ENCODE assay signal across 8 cellular contexts in the genomic region with DNA sequence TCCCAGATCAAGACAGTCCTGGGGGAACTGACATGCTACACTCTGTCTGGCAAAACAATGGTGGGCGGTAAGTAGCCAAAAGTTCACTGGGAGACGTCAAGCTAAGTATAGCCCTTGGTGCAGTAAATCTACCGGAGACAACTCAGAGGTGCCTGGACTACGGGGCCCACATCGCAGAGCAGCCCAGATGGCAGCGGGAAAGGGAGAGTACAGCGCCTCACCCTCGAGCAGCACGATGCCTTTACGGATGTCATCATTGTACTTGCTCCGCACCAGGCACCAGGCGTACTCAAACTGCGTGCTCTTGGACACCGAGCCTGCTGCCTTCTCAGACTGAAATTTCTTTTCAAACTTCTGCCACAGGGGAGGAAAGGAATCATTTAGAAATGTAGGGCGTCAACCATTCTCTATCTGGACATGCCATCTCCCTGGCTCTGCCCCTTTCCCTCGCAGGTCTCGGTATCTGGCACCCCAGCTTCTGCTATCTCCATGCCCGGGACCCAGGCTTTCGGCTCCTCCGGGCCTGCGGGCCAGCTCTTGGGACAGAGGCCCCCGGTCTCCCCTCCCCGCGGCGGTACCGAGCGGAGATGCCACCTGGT. TPM values are rescaled to one million over a fixed set of nuclear protein-coding genes. Genes with fewer than 3 reads are reported as not detected.
DNase-seq lines count a peak whose midpoint lies in the region; ATAC-seq and TF ChIP-seq lines count a peak whose summit lies in the region.

No MANE protein-coding gene starts in this region.

- H3K27ac Mint-ChIP-seq in activated CD4-positive, alpha-beta memory T cell treated with anti-CD3 and anti-CD28 coated beads for 36 hours: peak overlapping the region; percentile 92
- H3K27ac Mint-ChIP-seq in glutamatergic neuron (ENCODE audit: unreplicated experiment) (peak overlapping the region; percentile 57), progenitor cell of endocrine pancreas (peak overlapping the region; percentile 56)

- no peaks in the 10 kb centered on the region for H3K27me3 Mint-ChIP-seq in activated CD4-positive, alpha-beta memory T cell treated with anti-CD3 and anti-CD28 coated beads for 36 hours
- peaks cover 5% of the 10 kb centered on the region for H3K27me3 Mint-ChIP-seq in glutamatergic neuron (ENCODE audit: unreplicated experiment)
- H3K27me3 Mint-ChIP-seq in progenitor cell of endocrine pancreas: no peaks in the 10 kb centered on the region

- CTCF ChIA-PET in activated CD4-positive, alpha-beta memory T cell treated with anti-CD3 and anti-CD28 coated beads for 36 hours (lab: Charles Lee): interaction anchor here (0.7 to 3.7 kb wide), 22 partner anchors 10 to 369 kb away, joined by 3 to 62 read pairs (median 4); partner anchors contain the start of genes PLOD3, SRRT, TRIM56 and ZNHIT1

- intact Hi-C loops in activated CD4-positive, alpha-beta memory T cell treated with anti-CD3 and anti-CD28 coated beads for 36 hours (cut with micrococcal nuclease): loop anchor here (1.0 to 2.0 kb wide), 4 partner anchors 8 to 79 kb away; partner anchors contain the start of genes VGF and ZNHIT1

- H3K9me3 Mint-ChIP-seq in activated CD4-positive, alpha-beta memory T cell treated with anti-CD3 and anti-CD28 coated beads for 36 hours: no peaks in the 10 kb centered on the region
- peaks cover 5% of the 10 kb centered on the region for H3K9me3 Mint-ChIP-seq in glutamatergic neuron (ENCODE audit: unreplicated experiment)
- H3K9me3 Mint-ChIP-seq in progenitor cell of endocrine pancreas (ENCODE audit: low read depth): no peaks in the 10 kb centered on the region

- peaks cover 22% of the 10 kb centered on the region for H3K4me1 Mint-ChIP-seq in activated CD4-positive, alpha-beta memory T cell treated with anti-CD3 and anti-CD28 coated beads for 36 hours (ENCODE audit: low read depth)
- H3K4me1 Mint-ChIP-seq in glutamatergic neuron (ENCODE audit: low read depth, unreplicated experiment) (peaks cover 6% of the 10 kb centered on the region), progenitor cell of endocrine pancreas (ENCODE audit: low read depth) (peaks cover 12% of the 10 kb centered on the region)

- H3K4me3 ChIP-seq in AG10803 (ENCODE audit: low read length): peak overlapping the region; percentile 100

- H3K36me3 Mint-ChIP-seq in activated CD4-positive, alpha-beta memory T cell treated with anti-CD3 and anti-CD28 coated beads for 36 hours: peaks cover 22% of the 10 kb centered on the region
- H3K36me3 Mint-ChIP-seq in glutamatergic neuron (ENCODE audit: unreplicated experiment) (no peaks in the 10 kb centered on the region), progenitor cell of endocrine pancreas (ENCODE audit: insufficient read depth) (peaks cover 7% of the 10 kb centered on the region)

- POLR2A ChIA-PET in activated CD4-positive, alpha-beta memory T cell treated with anti-CD3 and anti-CD28 coated beads for 36 hours (lab: Charles Lee): interaction anchor here (0.7 to 2.0 kb wide), 7 partner anchors 8 to 354 kb away, joined by 3 to 26 read pairs (median 3); partner anchors contain the start of genes PLOD3, UFSP1 and ZNHIT1

- ATAC-seq in GM21367 (IDR thresholded peaks at IDR 0.05; ENCODE audit: unreplicated experiment) (peak; percentile 53), HG03378 (IDR thresholded peaks at IDR 0.05; ENCODE audit: unreplicated experiment) (no peak)

- H3K4me3 Mint-ChIP-seq in activated CD4-positive, alpha-beta memory T cell treated with anti-CD3 and anti-CD28 coated beads for 36 hours: peak overlapping the region; percentile 95
- peak overlapping the region; percentile 98 for H3K4me3 Mint-ChIP-seq in glutamatergic neuron (ENCODE audit: unreplicated experiment)
- peak overlapping the region; percentile 97 for H3K4me3 Mint-ChIP-seq in progenitor cell of endocrine pancreas (ENCODE audit: low read depth)

- DNase-seq in AG10803 (ENCODE audit: low read depth) (peak; percentile 43), glutamatergic neuron (no peak), progenitor cell of endocrine pancreas (ENCODE audit: low spot score, unreplicated experiment) (no peak), SIG-M5 (lab: John Stamatoyannopoulos, UW) (no peak)
- DNase-seq in activated CD4-positive, alpha-beta memory T cell treated with anti-CD3 and anti-CD28 coated beads for 36 hours: peak; percentile 24
- DNase-seq in activated CD4-positive, CD25-positive, alpha-beta regulatory T cell treated with anti-CD3 and anti-CD28 coated beads, Interleukin-2, amount 50 U/mL, for 72 hours: no peak

- no peak; the same call in 1 of the 2 replicates for TF ChIP-seq CTCF in AG10803 (conservative IDR thresholded peaks at IDR 0.05; ENCODE audit: low read length)
- no peak for TF ChIP-seq CTCF in glutamatergic neuron (IDR thresholded peaks at IDR 0.05; ENCODE audit: partially characterized antibody, unreplicated experiment)
- no peak for TF ChIP-seq CTCF in progenitor cell of endocrine pancreas (IDR thresholded peaks at IDR 0.05; ENCODE audit: unreplicated experiment)

RNA-seq across cellular contexts. Expression of gene FIS1, which starts 1.0 kb away (rescaled TPM):
- 10 to 100 TPM; 96.1 to 98.7 TPM for total RNA-seq in activated CD4-positive, alpha-beta memory T cell treated with anti-CD3 and anti-CD28 coated beads for 36 hours
- total RNA-seq in glutamatergic neuron (ENCODE audit: unreplicated experiment) (128 TPM), progenitor cell of endocrine pancreas (118 and 124 TPM in 2 replicates)

RNA-seq across cellular contexts. Expression of gene CLDN15, which starts 6.3 kb away (rescaled TPM):
- 10 to 100 TPM; 12.2 to 13.7 TPM for total RNA-seq in activated CD4-positive, alpha-beta memory T cell treated with anti-CD3 and anti-CD28 coated beads for 36 hours
- total RNA-seq in glutamatergic neuron (ENCODE audit: unreplicated experiment) (9.4 TPM), progenitor cell of endocrine pancreas (21.2 and 22.8 TPM in 2 replicates)

RNA-seq across cellular contexts. Expression of gene ZNHIT1, which starts 25.9 kb away (rescaled TPM):
- 10 to 100 TPM; 40.2 to 42.8 TPM for total RNA-seq in activated CD4-positive, alpha-beta memory T cell treated with anti-CD3 and anti-CD28 coated beads for 36 hours
- total RNA-seq in glutamatergic neuron (ENCODE audit: unreplicated experiment) (60.8 TPM), progenitor cell of endocrine pancreas (60.2 and 62.2 TPM in 2 replicates)

RNA-seq across cellular contexts. Expression of gene PLOD3, which starts 26.5 kb away (rescaled TPM):
- total RNA-seq in activated CD4-positive, alpha-beta memory T cell treated with anti-CD3 and anti-CD28 coated beads for 36 hours: 10 to 100 TPM; 37.1 to 43.4 TPM
- 47.1 TPM for total RNA-seq in glutamatergic neuron (ENCODE audit: unreplicated experiment)
- total RNA-seq in progenitor cell of endocrine pancreas: 89.8 and 94.4 TPM in 2 replicates

RNA-seq across cellular contexts. Expression of gene MOGAT3, which starts 43.0 kb away (rescaled TPM):
- total RNA-seq in activated CD4-positive, alpha-beta memory T cell treated with anti-CD3 and anti-CD28 coated beads for 36 hours: not detected
- total RNA-seq in glutamatergic neuron (ENCODE audit: unreplicated experiment) (not detected), progenitor cell of endocrine pancreas (not detected in 2 replicates)

Comparison
In these comparisons a context has a peak if more than half of its experiments do, and no peak if none do; other contexts are left out.
1. DNase-seq: peak in AG10803 (single experiment) and activated CD4-positive, alpha-beta memory T cell treated with anti-CD3 and anti-CD28 coated beads for 36 hours (single experiment); none in glutamatergic neuron (single experiment), progenitor cell of endocrine pancreas (single experiment), SIG-M5 (single experiment) and activated CD4-positive, CD25-positive, alpha-beta regulatory T cell treated with anti-CD3 and anti-CD28 coated beads, Interleukin-2, amount 50 U/mL, for 72 hours (single experiment).
2. Peak in every context shown above with its lines, with median percentiles within 50 percentile points of each other: H3K27ac Mint-ChIP-seq and H3K4me3 Mint-ChIP-seq.